ENCODE assay signal across 11 cellular contexts in genomic region chr2:181183878-181184553, GRCh38.
DNase-seq lines count a peak whose midpoint lies in the region; ATAC-seq and TF ChIP-seq lines count a peak whose summit lies in the region.
"Had no signal": no experiment of that assay in that cellular context is flagged by ENCODE, and none has a peak within 500 bp of the region (broad histone marks: within the 10 kb centered on the region; RNA-seq: fewer than 3 reads in every experiment).

No MANE protein-coding gene starts in this region.

- H3K9ac ChIP-seq in MM.1S (ENCODE audit: low read length) = no peak overlapping the region

- peaks cover 14% of the 10 kb centered on the region for H3K4me1 Mint-ChIP-seq in memory B cell

- H3K4me1 ChIP-seq in MM.1S (ENCODE audit: low read length) = peaks cover 12% of the 10 kb centered on the region; the same call in 1 of the 2 replicates

- H3F3A ChIP-seq in MM.1S (ENCODE audit: insufficient read depth, low read length) = no peaks in the 10 kb centered on the region

- no peak for TF ChIP-seq CTCF in MM.1S (IDR thresholded peaks at IDR 0.05; ENCODE audit: low read length)

- no peaks in the 10 kb centered on the region for H3K27me3 Mint-ChIP-seq in memory B cell
- H3K27me3 Mint-ChIP-seq: activated T-cell treated with anti-CD3 and anti-CD28 coated beads, Interleukin-2, amount 50 U/mL, for 24 hours had no signal

- in situ Hi-C loops in ACHN (cut with HindIII; ENCODE audit: low pct_ligation_motif_present, low pct_unique_long_range_greater_than_20kb, low sequenced_read_pairs) = no loop called here

- peak overlapping the region; percentile 76 for H3K27ac Mint-ChIP-seq in memory B cell
- H3K27ac Mint-ChIP-seq: activated T-cell treated with anti-CD3 and anti-CD28 coated beads, Interleukin-2, amount 50 U/mL, for 24 hours; nephron had no signal

- H3K36me3 ChIP-seq in MM.1S (replicated peaks; ENCODE audit: insufficient read depth, low read length) = no peaks in the 10 kb centered on the region

- H3K4me3 ChIP-seq in MM.1S (ENCODE audit: low read length) = no peak overlapping the region

- H3K79me2 ChIP-seq in MM.1S (ENCODE audit: low read length) = no peaks in the 10 kb centered on the region

- DNase-seq in MM.1S (peak; percentile 36), memory B cell (ENCODE audit: low spot score in 2 of 2) (peak in 1 of 2 donors; percentile 42), NCI-H1436 (lab: John Stamatoyannopoulos, UW) (no peak), RKO (ENCODE audit: low spot score) (no peak), ACHN (no peak), NCI-H2171 (lab: John Stamatoyannopoulos, UW) (no peak)
- DNase-seq: activated T-cell treated with anti-CD3 and anti-CD28 coated beads, Interleukin-2, amount 50 U/mL, for 24 hours had no signal

- peak overlapping the region; percentile 12; the same call in 1 of the 2 replicates for H3K4me2 ChIP-seq in MM.1S (ENCODE audit: low read depth, low read length)

- ATAC-seq in GM19025 (IDR thresholded peaks at IDR 0.05; ENCODE audit: low read depth, unreplicated experiment) (peak; percentile 76), HG02678 (IDR thresholded peaks at IDR 0.05; ENCODE audit: unreplicated experiment) (peak; percentile 98), memory B cell (ENCODE audit: low read depth) (peak; percentile 99)

- no peak overlapping the region for H3K4me3 Mint-ChIP-seq in memory B cell
- H3K4me3 Mint-ChIP-seq: activated T-cell treated with anti-CD3 and anti-CD28 coated beads, Interleukin-2, amount 50 U/mL, for 24 hours; nephron had no signal

- H3K9me3 ChIP-seq in MM.1S (replicated peaks; ENCODE audit: insufficient read depth, low read length) = no peaks in the 10 kb centered on the region

- H3K9me3 Mint-ChIP-seq in memory B cell = no peaks in the 10 kb centered on the region
- H3K9me3 Mint-ChIP-seq: nephron had no signal

- 0 out of 2 replicates have a peak overlapping the region, but pooled peaks have one; percentile 0 for H2AFZ ChIP-seq in MM.1S (ENCODE audit: low read length)

- H3K36me3 Mint-ChIP-seq in memory B cell = no peaks in the 10 kb centered on the region

- no peaks in the 10 kb centered on the region for H4K20me1 ChIP-seq in MM.1S (ENCODE audit: insufficient read depth, low read length)

- peak overlapping the region; percentile 8; the same call in 1 of the 2 replicates for H3K27ac ChIP-seq in MM.1S (ENCODE audit: low read length)
- H3K27ac ChIP-seq: epithelial cell of prostate had no signal

- H3K9me2 ChIP-seq in MM.1S (replicated peaks; ENCODE audit: insufficient read depth, low read length) = no peaks in the 10 kb centered on the region

- H3K27me3 ChIP-seq in MM.1S (replicated peaks; ENCODE audit: insufficient read depth, low read length) = no peaks in the 10 kb centered on the region
